ENCODE assay signal across 14 cellular contexts in genomic region chr12:70196732-70197361, GRCh38. TPM values are rescaled to one million over a fixed set of nuclear protein-coding genes. Genes with fewer than 3 reads are reported as not detected.
DNase-seq lines count a peak whose midpoint lies in the region; ATAC-seq, FAIRE-seq and TF ChIP-seq lines count a peak whose summit lies in the region.
"Had no signal": no experiment of that assay in that cellular context is flagged by ENCODE, and none has a peak within 500 bp of the region (broad histone marks: within the 10 kb centered on the region; RNA-seq: fewer than 3 reads in every experiment).

No MANE protein-coding gene starts in this region.

- no peaks in the 10 kb centered on the region for H3K36me3 ChIP-seq in right atrium auricular region
- H3K36me3 ChIP-seq in HepG2 (replicated peaks in 1 of 2; ENCODE audit: control insufficient read depth in 1 of 2, insufficient read depth in 2 of 2, low read length in 2 of 2): no peaks in the 10 kb centered on the region
- H3K36me3 ChIP-seq: heart left ventricle, lower lobe of right lung had no signal

- H3K27ac ChIP-seq in right atrium auricular region (no peak overlapping the region), HepG2 (ENCODE audit: extremely low read length, insufficient read depth, low read length) (no peak overlapping the region)
- H3K27ac ChIP-seq: lower lobe of right lung had no signal

- H3K27ac Mint-ChIP-seq in brain: peak overlapping the region; percentile 35 to 92 (median 89)
- H3K27ac Mint-ChIP-seq in activated T-helper 17 cell treated with anti-CD3 and anti-CD28 coated beads, Interleukin-2, amount 50 U/mL, for 72 hours: no peak overlapping the region
- H3K27ac Mint-ChIP-seq: activated naive CD4-positive, alpha-beta T cell treated with anti-CD3 and anti-CD28 coated beads for 36 hours had no signal

- H3K9me3 ChIP-seq in right atrium auricular region (no peaks in the 10 kb centered on the region), HepG2 (ENCODE audit: low read length) (no peaks in the 10 kb centered on the region)
- H3K9me3 ChIP-seq: heart left ventricle, lower lobe of right lung had no signal

- POLR2A ChIA-PET in HepG2 (lab: Yijun Ruan, JAX): no interaction called here

- H3K79me2 ChIP-seq in HepG2 (ENCODE audit: insufficient read depth, low read length): no peaks in the 10 kb centered on the region

- peaks cover 0 to 2% (median 0%) of the 10 kb centered on the region in 5 experiments for H3K9me3 Mint-ChIP-seq in brain
- no peaks in the 10 kb centered on the region for H3K9me3 Mint-ChIP-seq in activated T-helper 17 cell treated with anti-CD3 and anti-CD28 coated beads, Interleukin-2, amount 50 U/mL, for 72 hours
- H3K9me3 Mint-ChIP-seq: activated naive CD4-positive, alpha-beta T cell treated with anti-CD3 and anti-CD28 coated beads for 36 hours had no signal

- no peaks in the 10 kb centered on the region for H3K36me3 Mint-ChIP-seq in brain
- no peaks in the 10 kb centered on the region for H3K36me3 Mint-ChIP-seq in activated T-helper 17 cell treated with anti-CD3 and anti-CD28 coated beads, Interleukin-2, amount 50 U/mL, for 72 hours (ENCODE audit: low read depth)

- TF ChIP-seq EP300 in HepG2 (IDR thresholded peaks at IDR 0.05; ENCODE audit: low read depth in 2 of 2, low read length in 2 of 2): no peak
- TF ChIP-seq EP300 in HepG2 (CRISPR knock-in tag; IDR thresholded peaks at IDR 0.05; ENCODE audit: borderline replicate concordance): no peak

- FAIRE-seq in HepG2 (lab: Jason Lieb, UNC): no peak
- FAIRE-seq: A204.1 had no signal

- no peak for TF ChIP-seq POLR2A in HepG2 (IDR thresholded peaks at IDR 0.05; ENCODE audit: insufficient read depth in 1 of 2, low read depth in 2 of 2, low read length in 2 of 2)

- intact Hi-C loops in Right ventricle myocardium superior (cut with DNase I): no loop called here
- intact Hi-C loops in HepG2 (cut with micrococcal nuclease; ENCODE audit: unreplicated experiment): no loop called here

- H3K4me1 ChIP-seq in right atrium auricular region (no peaks in the 10 kb centered on the region), HepG2 (ENCODE audit: insufficient read depth, low read length) (no peaks in the 10 kb centered on the region)

- in situ Hi-C loops in HepG2 (cut with HindIII; ENCODE audit: extremely low pct_ligation_motif_present, low pct_unique_long_range_greater_than_20kb): no loop called here

- ATAC-seq in Right ventricle myocardium superior (ENCODE audit: poor library complexity): peak; percentile 68
- ATAC-seq in HepG2: no peak
- no peak for ATAC-seq in HG03565 (IDR thresholded peaks at IDR 0.05; ENCODE audit: unreplicated experiment)
- ATAC-seq in HG02870 (IDR thresholded peaks at IDR 0.05; ENCODE audit: unreplicated experiment): no peak
- no peak for ATAC-seq in activated T-helper 17 cell treated with anti-CD3 and anti-CD28 coated beads, Interleukin-2, amount 50 U/mL, for 72 hours (replicated peaks)

- DNase-seq in Right ventricle myocardium superior (no peak), right atrium auricular region (ENCODE audit: low spot score) (no peak), HepG2 (ENCODE audit: low spot score) (no peak), kidney glomerular epithelial cell (lab: John Stamatoyannopoulos, UW) (no peak)
- DNase-seq: activated naive CD4-positive, alpha-beta T cell treated with anti-CD3 and anti-CD28 coated beads for 36 hours; heart left ventricle; lower lobe of right lung; NCI-H748 treated with DMSO at 0.1 percent for 48 hours; stimulated activated CD4-positive, alpha-beta T cell treated with anti-CD3 and anti-CD28 coated beads, Interleukin-4, amount 100 ng/mL, for 24 hours had no signal

- no peak overlapping the region for H2AFZ ChIP-seq in HepG2 (ENCODE audit: low read length)

- TF ChIP-seq CTCF in right atrium auricular region (IDR thresholded peaks at IDR 0.05) (no peak), brain (conservative IDR thresholded peaks at IDR 0.05) (no peak), HepG2 (CRISPR knock-in tag; IDR thresholded peaks at IDR 0.05) (no peak)

- peaks cover 29% of the 10 kb centered on the region for H3K4me1 Mint-ChIP-seq in brain
- no peaks in the 10 kb centered on the region for H3K4me1 Mint-ChIP-seq in activated T-helper 17 cell treated with anti-CD3 and anti-CD28 coated beads, Interleukin-2, amount 50 U/mL, for 72 hours

- no TSS peak for BruUV-seq in HepG2 (replicated peaks; lab: Mats Ljungman, UMichigan)

- H3K4me3 ChIP-seq in right atrium auricular region: no peak overlapping the region
- H3K4me3 ChIP-seq in HepG2 (replicated peaks in 1 of 3; ENCODE audit: insufficient read depth in 1 of 3, low read depth in 2 of 3, low read length in 3 of 3): no peak overlapping the region
- H3K4me3 ChIP-seq: heart left ventricle, lower lobe of right lung had no signal

- 43% methylated on average over 2 of the region's 2 CpGs for WGBS in HepG2 (ENCODE audit: low lambda C conversion rate)

- no peak overlapping the region for H3K4me2 ChIP-seq in HepG2 (ENCODE audit: low read depth, low read length)

- no peaks in the 10 kb centered on the region for H4K20me1 ChIP-seq in HepG2 (ENCODE audit: insufficient read depth, low read length)

- peak overlapping the region in 4 of 5 experiments; percentile 13 to 54 (median 35) for H3K4me3 Mint-ChIP-seq in brain
- no peak overlapping the region for H3K4me3 Mint-ChIP-seq in activated T-helper 17 cell treated with anti-CD3 and anti-CD28 coated beads, Interleukin-2, amount 50 U/mL, for 72 hours
- H3K4me3 Mint-ChIP-seq: activated naive CD4-positive, alpha-beta T cell treated with anti-CD3 and anti-CD28 coated beads for 36 hours had no signal

- CTCF ChIA-PET in HepG2 (lab: Yijun Ruan, JAX; ENCODE audit: low intra/inter-chr PET ratio, low total read pairs): no interaction called here

- H3K27me3 ChIP-seq in right atrium auricular region: no peaks in the 10 kb centered on the region
- H3K27me3 ChIP-seq in HepG2 (ENCODE audit: control insufficient read depth in 1 of 2, insufficient read depth in 2 of 2, low read length in 2 of 2): no peaks in the 10 kb centered on the region; a peak in 1 of 5 replicates
- H3K27me3 ChIP-seq: heart left ventricle had no signal

- H3K9ac ChIP-seq in HepG2 (ENCODE audit: insufficient read depth, low read depth, low read length): no peak overlapping the region

- no peaks in the 10 kb centered on the region for H3K27me3 Mint-ChIP-seq in brain
- H3K27me3 Mint-ChIP-seq in activated T-helper 17 cell treated with anti-CD3 and anti-CD28 coated beads, Interleukin-2, amount 50 U/mL, for 72 hours: peaks cover 3% of the 10 kb centered on the region

- TF ChIP-seq RAD21 in HepG2 (CRISPR knock-in tag; IDR thresholded peaks at IDR 0.05): no peak

TF ChIP-seq in HepG2, 621 proteins besides CTCF, POLR2A, EP300 and RAD21:
- TF ChIP-seq PBX2 (CRISPR knock-in tag; IDR thresholded peaks at IDR 0.05) (no peak), ARNT2 (CRISPR knock-in tag; IDR thresholded peaks at IDR 0.05; ENCODE audit: low read depth) (no peak), MAFK (conservative IDR thresholded peaks at IDR 0.05 in 1 of 2, IDR thresholded peaks at IDR 0.05 in 1 of 2; ENCODE audit: low read length in 2 of 2) (peak; percentile 4 to 23; a peak in 1 of 4 replicates)

RNA-seq across cellular contexts. Expression of gene CNOT2, which starts 46.4 kb away (rescaled TPM):
- total RNA-seq in Right ventricle myocardium superior (35.6 TPM), right atrium auricular region (10 to 100 TPM; 54.5 to 55.5 TPM), HepG2 (2016; rRNA removed; fragmentation: Illumina TruSeq; extraction: Trizol) (76.6 and 82.7 TPM in 2 replicates)
- polyA plus RNA-seq in brain (ENCODE audit: insufficient read depth, low read depth, low replicate concordance) (42.9 TPM), HepG2 (2011; rRNA removed) (51.3 and 54.5 TPM in 2 replicates)
- total RNA-seq in HepG2 (2016; cell fraction: cytosol; rRNA removed; fragmentation: Illumina TruSeq; extraction: Trizol; ENCODE audit: low read depth): 68.2 and 72.3 TPM in 2 replicates
- total RNA-seq in HepG2 (2016; cell fraction: insoluble cytoplasmic fraction; rRNA removed; fragmentation: Illumina TruSeq; extraction: Trizol): 73.9 and 86.8 TPM in 2 replicates
- 53.9 and 58.2 TPM in 2 replicates for total RNA-seq in HepG2 (2016; cell fraction: membrane; rRNA removed; fragmentation: Illumina TruSeq; extraction: Trizol)
- 158 and 184 TPM in 2 replicates for total RNA-seq in HepG2 (2016; cell fraction: nucleus; rRNA removed; fragmentation: Illumina TruSeq; extraction: Trizol)
- 34.0 and 55.3 TPM in 2 replicates for polyA plus RNA-seq in HepG2 (2011; cell fraction: cytosol; rRNA removed)
- 73.3 and 75.6 TPM in 2 replicates for polyA plus RNA-seq in HepG2 (2011; cell fraction: nucleus; rRNA removed)
- 37.1 and 45.5 TPM in 2 replicates for polyA plus RNA-seq in HepG2 (2012)
- 6.4 and 7.3 TPM in 2 replicates for polyA plus RNA-seq in HepG2 (2016; cell fraction: cytosol; fragmentation: Illumina TruSeq; extraction: Trizol; ENCODE audit: low read depth)
- 72.4 and 73.7 TPM in 2 replicates for polyA plus RNA-seq in HepG2 (2016; cell fraction: insoluble cytoplasmic fraction; fragmentation: Illumina TruSeq; extraction: Trizol; ENCODE audit: low read depth)
- polyA plus RNA-seq in HepG2 (2016; cell fraction: membrane; fragmentation: Illumina TruSeq; extraction: Trizol; ENCODE audit: low read depth): 14.7 and 15.8 TPM in 2 replicates
- 59.6 and 63.3 TPM in 2 replicates for polyA plus RNA-seq in HepG2 (2016; cell fraction: nucleus; fragmentation: Illumina TruSeq; extraction: Trizol; ENCODE audit: insufficient read depth, low read depth)
- polyA minus RNA-seq in HepG2 (2011; rRNA and poly(A)+ RNA removed; ENCODE audit: low replicate concordance): 68.0 and 94.3 TPM in 2 replicates
- 42.0 and 45.0 TPM in 2 replicates for polyA minus RNA-seq in HepG2 (2011; cell fraction: cytosol; rRNA and poly(A)+ RNA removed)
- 432 and 509 TPM in 2 replicates for polyA minus RNA-seq in HepG2 (2011; cell fraction: nucleus; rRNA and poly(A)+ RNA removed)
- total RNA-seq in activated T-helper 17 cell treated with anti-CD3 and anti-CD28 coated beads, Interleukin-2, amount 50 U/mL, for 72 hours: 10 to 100 TPM; 66.4 to 71.1 TPM
